ENCODE assay signal across 1 cellular context in the genomic region with DNA sequence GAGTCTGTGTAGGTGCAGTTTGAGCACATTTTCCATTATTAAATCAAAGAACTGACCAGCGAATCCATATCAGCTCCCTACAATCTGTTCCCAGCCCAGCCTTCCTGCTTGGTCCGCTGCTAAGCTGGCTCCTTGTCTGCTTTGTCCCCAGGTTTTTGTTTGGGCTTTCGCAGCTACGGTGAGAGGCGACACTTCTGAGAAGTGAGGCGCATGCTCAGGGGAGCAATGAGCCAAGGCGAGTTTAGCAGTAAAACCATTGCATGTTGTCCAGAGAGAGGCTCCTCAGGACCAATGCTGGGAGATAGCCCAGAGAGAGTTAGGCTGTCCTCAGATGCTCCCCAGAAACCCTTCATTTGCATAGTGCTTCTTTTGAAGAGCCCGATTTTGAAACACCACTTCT.
TF ChIP-seq lines count a peak whose summit lies in the region.

No MANE protein-coding gene starts in this region.

TF ChIP-seq in WTC11, 78 proteins besides CTCF, POLR2A, EP300 and RAD21 (continued from another document):
- TF ChIP-seq, protein P1, sequence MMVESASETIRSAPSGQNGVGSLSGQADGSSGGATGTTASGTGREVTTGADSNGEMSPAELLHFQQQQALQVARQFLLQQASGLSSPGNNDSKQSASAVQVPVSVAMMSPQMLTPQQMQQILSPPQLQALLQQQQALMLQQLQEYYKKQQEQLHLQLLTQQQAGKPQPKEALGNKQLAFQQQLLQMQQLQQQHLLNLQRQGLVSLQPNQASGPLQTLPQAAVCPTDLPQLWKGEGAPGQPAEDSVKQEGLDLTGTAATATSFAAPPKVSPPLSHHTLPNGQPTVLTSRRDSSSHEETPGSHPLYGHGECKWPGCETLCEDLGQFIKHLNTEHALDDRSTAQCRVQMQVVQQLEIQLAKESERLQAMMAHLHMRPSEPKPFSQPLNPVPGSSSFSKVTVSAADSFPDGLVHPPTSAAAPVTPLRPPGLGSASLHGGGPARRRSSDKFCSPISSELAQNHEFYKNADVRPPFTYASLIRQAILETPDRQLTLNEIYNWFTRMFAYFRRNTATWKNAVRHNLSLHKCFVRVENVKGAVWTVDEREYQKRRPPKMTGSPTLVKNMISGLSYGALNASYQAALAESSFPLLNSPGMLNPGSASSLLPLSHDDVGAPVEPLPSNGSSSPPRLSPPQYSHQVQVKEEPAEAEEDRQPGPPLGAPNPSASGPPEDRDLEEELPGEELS (CRISPR knock-in tag; IDR thresholded peaks at IDR 0.05), result no peak
TF ChIP-seq in WTC11: peak in this region for 0.
